1 cellular context compared by ENCODE assay signal in the genomic region with DNA sequence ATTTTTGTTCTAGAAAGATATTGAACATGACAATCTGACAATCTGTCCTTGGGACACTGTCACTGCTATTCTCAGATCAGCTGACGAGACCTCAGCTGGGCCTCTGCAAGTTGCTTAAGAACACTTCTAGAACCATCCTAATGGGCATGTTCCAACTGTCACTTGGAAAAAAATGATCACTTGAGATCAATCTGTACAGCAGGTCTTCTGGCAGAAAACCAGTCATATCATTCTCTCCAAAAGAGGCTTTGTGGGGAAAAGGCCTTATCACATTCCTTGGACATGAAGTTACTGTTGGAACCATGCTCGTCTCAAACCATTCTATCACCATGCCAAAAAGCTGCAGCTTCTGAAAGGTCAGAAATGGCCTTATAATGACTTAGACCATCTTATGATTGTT.
TF ChIP-seq lines count a peak whose summit lies in the region.

No MANE protein-coding gene starts in this region.

TF ChIP-seq in H1, 55 proteins besides CTCF, POLR2A, EP300 and RAD21:
- TF ChIP-seq SP2 (IDR thresholded peaks at IDR 0.05; ENCODE audit: low read length) (no peak), CREB1 (IDR thresholded peaks at IDR 0.05) (no peak), USF2 (IDR thresholded peaks at IDR 0.05; ENCODE audit: low read length) (no peak), SIN3A (conservative IDR thresholded peaks at IDR 0.05 in 1 of 2, IDR thresholded peaks at IDR 0.05 in 1 of 2; ENCODE audit: low read depth in 1 of 2, low read length in 2 of 2) (no peak), CEBPB (IDR thresholded peaks at IDR 0.05; ENCODE audit: low read depth, low read length) (no peak), ATF2 (IDR thresholded peaks at IDR 0.05; ENCODE audit: low read length) (no peak), HDAC2 (IDR thresholded peaks at IDR 0.05; ENCODE audit: borderline replicate concordance in 1 of 2, low read depth in 2 of 2, low read length in 2 of 2) (no peak), TEAD4 (IDR thresholded peaks at IDR 0.05; ENCODE audit: low read depth, low read length) (no peak)
